In the genomic region with DNA sequence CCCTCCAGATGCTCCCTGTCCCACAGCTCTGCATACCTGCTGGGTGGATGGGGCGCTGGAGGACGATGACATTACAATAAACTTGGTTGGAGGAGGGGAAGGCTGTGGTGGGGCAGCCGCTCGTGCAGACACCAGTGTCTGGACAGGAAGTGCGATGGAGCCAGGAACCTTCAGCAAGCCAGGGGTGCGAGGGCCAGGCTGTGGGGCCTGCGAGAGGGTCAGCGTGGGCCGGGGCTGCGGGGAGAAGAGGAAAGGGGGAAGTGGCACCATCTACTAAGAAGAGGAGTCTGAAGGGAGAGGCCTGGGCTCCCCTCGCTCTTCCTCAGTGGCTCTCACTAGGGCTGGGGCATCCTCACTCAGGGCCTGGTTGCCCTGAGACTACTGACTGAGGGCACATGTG, we compare ENCODE assay signal across 2 cellular contexts.
TF ChIP-seq lines count a peak whose summit lies in the region.

No MANE protein-coding gene starts in this region.

TF ChIP-seq in GM23338, 12 proteins besides CTCF, POLR2A, EP300 and RAD21:
- TF ChIP-seq EZH2phosphoT487 (IDR thresholded peaks at IDR 0.05; ENCODE audit: unreplicated experiment) (no peak), POLR2AphosphoS5 (IDR thresholded peaks at IDR 0.05; ENCODE audit: low read depth) (no peak), ZNF114 (CRISPR knock-in tag; IDR thresholded peaks at IDR 0.05) (no peak)

TF ChIP-seq in H1, 55 proteins besides CTCF, POLR2A, EP300 and RAD21:
- TF ChIP-seq HDAC2 (IDR thresholded peaks at IDR 0.05; ENCODE audit: borderline replicate concordance in 1 of 2, low read depth in 2 of 2, low read length in 2 of 2) (no peak), ZNF274 (IDR thresholded peaks at IDR 0.05; ENCODE audit: borderline replicate concordance, extremely low read depth, low read length) (no peak), FOSL1 (IDR thresholded peaks at IDR 0.05; ENCODE audit: insufficient read depth, low read depth, low read length) (no peak), SUZ12 (IDR thresholded peaks at IDR 0.05; ENCODE audit: low read length) (no peak), CREB1 (IDR thresholded peaks at IDR 0.05) (no peak), BACH1 (IDR thresholded peaks at IDR 0.05; ENCODE audit: low read length) (no peak), RXRA (IDR thresholded peaks at IDR 0.05; ENCODE audit: insufficient read depth, low read depth, low read length) (no peak), SP1 (IDR thresholded peaks at IDR 0.05; ENCODE audit: low read depth, low read length) (no peak), SAP30 (IDR thresholded peaks at IDR 0.05; ENCODE audit: insufficient read depth, insufficient replicate concordance, low read length) (no peak), NANOG (IDR thresholded peaks at IDR 0.05; ENCODE audit: insufficient read depth, low read depth, low read length, poor library complexity, severe bottlenecking) (no peak), JUN (IDR thresholded peaks at IDR 0.05; ENCODE audit: low read depth, low read length) (no peak)
- TF ChIP-seq, protein P1, sequence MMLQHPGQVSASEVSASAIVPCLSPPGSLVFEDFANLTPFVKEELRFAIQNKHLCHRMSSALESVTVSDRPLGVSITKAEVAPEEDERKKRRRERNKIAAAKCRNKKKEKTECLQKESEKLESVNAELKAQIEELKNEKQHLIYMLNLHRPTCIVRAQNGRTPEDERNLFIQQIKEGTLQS (IDR thresholded peaks at IDR 0.05; ENCODE audit: insufficient read depth, low read depth, low read length), result no peak
